In the genomic region with DNA sequence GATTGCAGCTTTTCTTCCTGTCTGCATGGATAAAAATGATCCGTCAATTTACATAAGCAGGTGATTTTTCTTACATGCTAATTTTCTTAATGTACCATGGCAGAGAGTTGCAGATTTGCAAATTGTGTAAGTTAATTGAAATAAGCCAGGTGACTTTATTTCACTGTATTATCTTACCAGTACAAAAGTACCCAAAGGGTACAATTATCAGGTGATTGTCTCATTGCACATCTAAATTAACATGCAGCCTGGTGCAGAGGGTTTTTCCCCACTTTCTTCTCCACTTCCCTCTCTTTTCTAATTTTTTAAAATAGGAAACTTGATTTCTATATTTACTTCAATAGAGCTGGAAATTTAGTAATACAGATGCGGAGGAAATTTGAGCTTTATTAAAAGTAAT, we compare ENCODE assay signal across 26 cellular contexts. TPM values are rescaled to one million over a fixed set of nuclear protein-coding genes. Genes with fewer than 3 reads are reported as not detected.
A peak's percentile ranks its signal among the peaks of the same experiment; 100 is the strongest.
DNase-seq lines count a peak whose midpoint lies in the region; ATAC-seq, FAIRE-seq and TF ChIP-seq lines count a peak whose summit lies in the region.
"Had no signal": no experiment of that assay in that cellular context is flagged by ENCODE, and none has a peak within 500 bp of the region (broad histone marks: within the 10 kb centered on the region; RNA-seq: fewer than 3 reads in every experiment).

No MANE protein-coding gene starts in this region.

- no peak overlapping the region for H2AFZ ChIP-seq in HepG2 (ENCODE audit: low read length)
- no peak overlapping the region for H2AFZ ChIP-seq in OCI-LY7 (ENCODE audit: low read length)
- H2AFZ ChIP-seq in hepatocyte = no peak overlapping the region
- H2AFZ ChIP-seq: parathyroid adenoma had no signal

- TF ChIP-seq EP300 in HepG2 (IDR thresholded peaks at IDR 0.05; ENCODE audit: low read depth in 2 of 2, low read length in 2 of 2) (no peak), HepG2 (CRISPR knock-in tag; IDR thresholded peaks at IDR 0.05; ENCODE audit: borderline replicate concordance) (no peak)

- no peak overlapping the region for H3K9ac ChIP-seq in HepG2 (ENCODE audit: insufficient read depth, low read depth, low read length)
- H3K9ac ChIP-seq: parathyroid adenoma had no signal

- in situ Hi-C loops in HepG2 (cut with HindIII; ENCODE audit: extremely low pct_ligation_motif_present, low pct_unique_long_range_greater_than_20kb) = no loop called here

- H3K27me3 ChIP-seq in HepG2 (ENCODE audit: control insufficient read depth in 1 of 2, insufficient read depth in 2 of 2, low read length in 2 of 2) (no peaks in the 10 kb centered on the region), right lobe of liver (no peaks in the 10 kb centered on the region), hepatocyte (no peaks in the 10 kb centered on the region), thyroid gland (no peaks in the 10 kb centered on the region)
- H3K27me3 ChIP-seq: gastroesophageal sphincter, transverse colon had no signal

- H3K36me3 Mint-ChIP-seq in activated CD8-positive, alpha-beta T cell treated with anti-CD3 and anti-CD28 coated beads for 36 hours (ENCODE audit: low read depth) = no peaks in the 10 kb centered on the region

- TF ChIP-seq CTCF in HepG2 (CRISPR knock-in tag; IDR thresholded peaks at IDR 0.05) (no peak), right lobe of liver (IDR thresholded peaks at IDR 0.05) (no peak), OCI-LY7 (conservative IDR thresholded peaks at IDR 0.05; ENCODE audit: low read length) (no peak), hepatocyte (IDR thresholded peaks at IDR 0.05; ENCODE audit: poor library complexity) (no peak), thyroid gland (IDR thresholded peaks at IDR 0.05) (no peak)
- no peak for TF ChIP-seq CTCF in activated CD8-positive, alpha-beta T cell treated with anti-CD3 and anti-CD28 coated beads for 36 hours (IDR thresholded peaks at IDR 0.05)

- TF ChIP-seq POLR2A in HepG2 (IDR thresholded peaks at IDR 0.05; ENCODE audit: insufficient read depth in 1 of 2, low read depth in 2 of 2, low read length in 2 of 2) = no peak
- no peak for TF ChIP-seq POLR2A in right lobe of liver (IDR thresholded peaks at IDR 0.05)
- TF ChIP-seq POLR2A in thyroid gland (IDR thresholded peaks at IDR 0.05) = no peak

- no peak overlapping the region; a peak in 1 of 6 replicates for H3K4me3 ChIP-seq in HepG2 (replicated peaks in 1 of 3; ENCODE audit: insufficient read depth in 1 of 3, low read depth in 2 of 3, low read length in 3 of 3)
- peak overlapping the region in 1 of 3 donors; percentile 4 for H3K4me3 ChIP-seq in right lobe of liver
- H3K4me3 ChIP-seq in OCI-LY7 (ENCODE audit: low read depth, low read length, poor library complexity, severe bottlenecking) = no peak overlapping the region
- no peak overlapping the region for H3K4me3 ChIP-seq in hepatocyte
- no peak overlapping the region for H3K4me3 ChIP-seq in thyroid gland (replicated peaks in 1 of 3)
- H3K4me3 ChIP-seq: A549, gastroesophageal sphincter, SK-N-MC, transverse colon had no signal

- no peak overlapping the region for H3K27ac ChIP-seq in HepG2 (ENCODE audit: extremely low read length, insufficient read depth, low read length)
- no peak overlapping the region for H3K27ac ChIP-seq in right lobe of liver
- H3K27ac ChIP-seq in OCI-LY7 (ENCODE audit: low read depth, low read length, poor library complexity, severe bottlenecking) = no peak overlapping the region
- no peak overlapping the region for H3K27ac ChIP-seq in hepatocyte
- peak overlapping the region in 2 of 3 donors; percentile 35 to 43 for H3K27ac ChIP-seq in thyroid gland
- H3K27ac ChIP-seq: A549, gastroesophageal sphincter, SK-N-MC, transverse colon had no signal

- H3K27ac Mint-ChIP-seq in activated CD8-positive, alpha-beta T cell treated with anti-CD3 and anti-CD28 coated beads for 36 hours = no peak overlapping the region

- POLR2A ChIA-PET in HepG2 (lab: Yijun Ruan, JAX) (interaction anchor here (1.3 to 5.4 kb wide), 2 partner anchors 11 to 13 kb away, joined by 4 to 35 read pairs; partner anchors contain the start of gene NLK), OCI-LY7 (lab: Charles Lee) (interaction anchor here (0.6 to 2.4 kb wide), 6 partner anchors 8 to 71 kb away, joined by 3 to 13 read pairs (median 4); partner anchors contain the start of gene NLK)
- POLR2A ChIA-PET in activated CD8-positive, alpha-beta T cell treated with anti-CD3 and anti-CD28 coated beads for 36 hours (lab: Charles Lee) = interaction anchor here (2.2 kb wide), 1 partner anchor 13 kb away, joined by 7 read pairs; no protein-coding TSS in a partner anchor

- DNase-seq in HepG2 (ENCODE audit: low spot score) = no peak
- no peak for DNase-seq in right lobe of liver
- no peak for DNase-seq in OCI-LY7 (ENCODE audit: low spot score)
- DNase-seq in hepatocyte (ENCODE audit: low spot score) = no peak
- no peak for DNase-seq in thyroid gland
- no peak for DNase-seq in activated CD8-positive, alpha-beta T cell treated with anti-CD3 and anti-CD28 coated beads for 36 hours
- no peak for DNase-seq in GM19238 (ENCODE audit: insufficient read length, low spot score)
- no peak for DNase-seq in NCI-H1694 treated with DMSO at 0.1 percent for 48 hours (lab: John Stamatoyannopoulos, UW)
- DNase-seq: activated CD4-positive, alpha-beta T cell treated with anti-CD3 and anti-CD28 coated beads, Interleukin-2, amount 50 U/mL, for 48 hours; activated CD4-positive, CD25-positive, alpha-beta regulatory T cell treated with anti-CD3 and anti-CD28 coated beads, Interleukin-2, amount 50 U/mL, for 72 hours; activated naive CD4-positive, alpha-beta T cell treated with Interleukin-2 at 50 U/mL for 16 hours; CD4-positive, alpha-beta memory T cell; EL; GOT3; left colon; NCI-H2107; NCI-H345; NCI-H82; small intestine; T-helper 1 cell; transverse colon had no signal

- H3K4me1 ChIP-seq in HepG2 (ENCODE audit: insufficient read depth, low read length) (peaks cover 60% of the 10 kb centered on the region), right lobe of liver (peaks cover 0 to 44% (median 13%) of the 10 kb centered on the region in 4 donors), OCI-LY7 (ENCODE audit: insufficient read depth, low read length, poor library complexity, severe bottlenecking) (peaks cover 26% of the 10 kb centered on the region), hepatocyte (ENCODE audit: insufficient read depth) (peaks cover 29% of the 10 kb centered on the region), thyroid gland (peaks cover 29 to 48% of the 10 kb centered on the region in 2 donors)

- H3K79me2 ChIP-seq in HepG2 (ENCODE audit: insufficient read depth, low read length) (peaks cover 31% of the 10 kb centered on the region), OCI-LY7 (ENCODE audit: insufficient read depth, low read depth, low read length) (peaks cover 74% of the 10 kb centered on the region; the same call in 1 of the 2 replicates), hepatocyte (peaks cover 91% of the 10 kb centered on the region)

- H3K4me3 Mint-ChIP-seq in activated CD8-positive, alpha-beta T cell treated with anti-CD3 and anti-CD28 coated beads for 36 hours = no peak overlapping the region

- FAIRE-seq in HepG2 (lab: Jason Lieb, UNC) = no peak
- FAIRE-seq: A549, GM18507, small intestine had no signal

- TF ChIP-seq RAD21 in HepG2 (CRISPR knock-in tag; IDR thresholded peaks at IDR 0.05) = no peak

- H4K20me1 ChIP-seq in HepG2 (ENCODE audit: insufficient read depth, low read length) (peaks cover 6% of the 10 kb centered on the region; the same call in 1 of the 2 replicates), OCI-LY7 (ENCODE audit: insufficient read depth, low read length) (no peaks in the 10 kb centered on the region), hepatocyte (ENCODE audit: insufficient read depth, poor library complexity, severe bottlenecking) (peaks cover 15% of the 10 kb centered on the region)

- H3K4me1 Mint-ChIP-seq in activated CD8-positive, alpha-beta T cell treated with anti-CD3 and anti-CD28 coated beads for 36 hours (ENCODE audit: low read depth) = peaks cover 51% of the 10 kb centered on the region

- H3K4me2 ChIP-seq in HepG2 (ENCODE audit: low read depth, low read length) (peak overlapping the region; percentile 55; the same call in 1 of the 2 replicates), OCI-LY7 (ENCODE audit: low read length) (peak overlapping the region; percentile 35), hepatocyte (peak overlapping the region; percentile 13)
- H3K4me2 ChIP-seq: A549 had no signal

- CTCF ChIA-PET in HepG2 (lab: Yijun Ruan, JAX; ENCODE audit: low intra/inter-chr PET ratio, low total read pairs) (no interaction called here), OCI-LY7 (lab: Charles Lee; ENCODE audit: unreplicated experiment) (interaction anchor here (0.6 kb wide), 1 partner anchor 12 kb away, joined by 3 read pairs; no protein-coding TSS in a partner anchor)
- CTCF ChIA-PET in activated CD8-positive, alpha-beta T cell treated with anti-CD3 and anti-CD28 coated beads for 36 hours (lab: Charles Lee) = interaction anchor here (1.2 kb wide), 1 partner anchor 12 kb away, joined by 3 read pairs; no protein-coding TSS in a partner anchor

- 84% methylated on average over 2 of the region's 2 CpGs for WGBS in HepG2 (ENCODE audit: low lambda C conversion rate)
- 43% methylated on average over 2 of the region's 2 CpGs for WGBS in right lobe of liver (ENCODE audit: insufficient coverage, low coverage, low lambda C conversion rate, missing lambda C conversion rate)
- 91% methylated on average over 2 of the region's 2 CpGs for WGBS in hepatocyte (ENCODE audit: low lambda C conversion rate, missing lambda C conversion rate)
- WGBS in thyroid gland, 2 donors = 90 to 91% methylated on average over 2 of the region's 2 CpGs

- no peaks in the 10 kb centered on the region for H3K36me3 ChIP-seq in HepG2 (replicated peaks in 1 of 2; ENCODE audit: control insufficient read depth in 1 of 2, insufficient read depth in 2 of 2, low read length in 2 of 2)
- no peaks in the 10 kb centered on the region for H3K36me3 ChIP-seq in right lobe of liver
- peaks cover 7% of the 10 kb centered on the region for H3K36me3 ChIP-seq in OCI-LY7 (ENCODE audit: insufficient read depth, low read length)
- no peaks in the 10 kb centered on the region for H3K36me3 ChIP-seq in hepatocyte (replicated peaks; ENCODE audit: insufficient read depth, low read depth)
- H3K36me3 ChIP-seq in thyroid gland = no peaks in the 10 kb centered on the region
- H3K36me3 ChIP-seq: gastroesophageal sphincter, transverse colon had no signal

- H3K9me3 ChIP-seq in HepG2 (ENCODE audit: low read length) (no peaks in the 10 kb centered on the region), right lobe of liver (no peaks in the 10 kb centered on the region), OCI-LY7 (ENCODE audit: low read length) (no peaks in the 10 kb centered on the region), hepatocyte (ENCODE audit: low read depth) (no peaks in the 10 kb centered on the region), thyroid gland (no peaks in the 10 kb centered on the region)
- H3K9me3 ChIP-seq: A549, gastroesophageal sphincter, transverse colon had no signal

- H3K27me3 Mint-ChIP-seq in activated CD8-positive, alpha-beta T cell treated with anti-CD3 and anti-CD28 coated beads for 36 hours = no peaks in the 10 kb centered on the region
- H3K27me3 Mint-ChIP-seq: CD4-positive, alpha-beta memory T cell had no signal

- no peaks in the 10 kb centered on the region for H3K9me3 Mint-ChIP-seq in activated CD8-positive, alpha-beta T cell treated with anti-CD3 and anti-CD28 coated beads for 36 hours
- H3K9me3 Mint-ChIP-seq: CD4-positive, alpha-beta memory T cell had no signal

- ATAC-seq in HepG2 (no peak), right lobe of liver (no peak)
- ATAC-seq in activated CD8-positive, alpha-beta T cell treated with anti-CD3 and anti-CD28 coated beads for 36 hours = no peak
- ATAC-seq: A549, gastroesophageal sphincter, left colon had no signal

- intact Hi-C loops in HepG2 (cut with micrococcal nuclease; ENCODE audit: unreplicated experiment) = loop anchor here (10.0 kb wide), 1 partner anchor 51 kb away; no protein-coding TSS in a partner anchor
- intact Hi-C loops in right lobe of liver (cut with DNase I) = no loop called here
- intact Hi-C loops in OCI-LY7 (cut with micrococcal nuclease; ENCODE audit: unreplicated experiment) = no loop called here
- intact Hi-C loops in thyroid gland (cut with DNase I) = no loop called here
- intact Hi-C loops in activated CD8-positive, alpha-beta T cell treated with anti-CD3 and anti-CD28 coated beads for 36 hours (cut with micrococcal nuclease) = no loop called here

- H3K9me2 ChIP-seq in OCI-LY7 (ENCODE audit: insufficient read depth, low read length) (no peaks in the 10 kb centered on the region), hepatocyte (replicated peaks; ENCODE audit: insufficient read depth) (no peaks in the 10 kb centered on the region)

- BruUV-seq in HepG2 (replicated peaks; lab: Mats Ljungman, UMichigan) (no TSS peak), OCI-LY7 (replicated peaks; lab: Mats Ljungman, UMichigan) (no TSS peak)

RNA-seq across cellular contexts. Expression of gene NLK, which starts 11.2 kb away (rescaled TPM):
- total RNA-seq in HepG2 (2016; rRNA removed; fragmentation: Illumina TruSeq; extraction: Trizol) = 13.2 and 13.4 TPM in 2 replicates
- 7.4 and 9.4 TPM in 2 replicates for total RNA-seq in HepG2 (2016; cell fraction: cytosol; rRNA removed; fragmentation: Illumina TruSeq; extraction: Trizol; ENCODE audit: low read depth)
- total RNA-seq in HepG2 (2016; cell fraction: insoluble cytoplasmic fraction; rRNA removed; fragmentation: Illumina TruSeq; extraction: Trizol) = 12.7 and 13.0 TPM in 2 replicates
- 11.4 and 13.2 TPM in 2 replicates for total RNA-seq in HepG2 (2016; cell fraction: membrane; rRNA removed; fragmentation: Illumina TruSeq; extraction: Trizol)
- 16.5 and 19.7 TPM in 2 replicates for total RNA-seq in HepG2 (2016; cell fraction: nucleus; rRNA removed; fragmentation: Illumina TruSeq; extraction: Trizol)
- 14.6 and 17.6 TPM in 2 replicates for polyA plus RNA-seq in HepG2 (2011; rRNA removed)
- polyA plus RNA-seq in HepG2 (2011; cell fraction: cytosol; rRNA removed) = 6.0 and 9.4 TPM in 2 replicates
- polyA plus RNA-seq in HepG2 (2011; cell fraction: nucleus; rRNA removed) = 10.5 and 11.7 TPM in 2 replicates
- 6.7 and 7.4 TPM in 2 replicates for polyA plus RNA-seq in HepG2 (2012)
- 2.0 and 2.2 TPM in 2 replicates for polyA plus RNA-seq in HepG2 (2016; cell fraction: cytosol; fragmentation: Illumina TruSeq; extraction: Trizol; ENCODE audit: low read depth)
- 11.4 and 12.2 TPM in 2 replicates for polyA plus RNA-seq in HepG2 (2016; cell fraction: insoluble cytoplasmic fraction; fragmentation: Illumina TruSeq; extraction: Trizol; ENCODE audit: low read depth)
- polyA plus RNA-seq in HepG2 (2016; cell fraction: membrane; fragmentation: Illumina TruSeq; extraction: Trizol; ENCODE audit: low read depth) = 7.8 and 9.4 TPM in 2 replicates
- polyA plus RNA-seq in HepG2 (2016; cell fraction: nucleus; fragmentation: Illumina TruSeq; extraction: Trizol; ENCODE audit: insufficient read depth, low read depth) = 14.4 and 16.1 TPM in 2 replicates
- polyA minus RNA-seq in HepG2 (2011; rRNA and poly(A)+ RNA removed; ENCODE audit: low replicate concordance) = 44.7 and 70.6 TPM in 2 replicates
- polyA minus RNA-seq in HepG2 (2011; cell fraction: cytosol; rRNA and poly(A)+ RNA removed) = 9.5 and 12.5 TPM in 2 replicates
- polyA minus RNA-seq in HepG2 (2011; cell fraction: nucleus; rRNA and poly(A)+ RNA removed) = 49.2 and 50.1 TPM in 2 replicates
- 10 to 100 TPM in 3 of 6 experiments, 1 to 10 TPM in 3; 8.8 to 10.6 (median 9.9) TPM for total RNA-seq in right lobe of liver
- 18.1 and 23.3 TPM in 2 replicates for total RNA-seq in OCI-LY7 (2014; rRNA removed; shearing (Covaris generic))
- total RNA-seq in OCI-LY7 (2022) = 27.8 and 31.1 TPM in 2 replicates
- 24.9 and 29.1 TPM in 2 replicates for total RNA-seq in hepatocyte
- 5.2 and 7.1 TPM in 2 replicates for polyA plus RNA-seq in hepatocyte
- total RNA-seq in thyroid gland = 10 to 100 TPM; 37.7 to 54.2 (median 46.0) TPM
- total RNA-seq in activated CD8-positive, alpha-beta T cell treated with anti-CD3 and anti-CD28 coated beads for 36 hours = 1 to 10 TPM; 7.3 to 7.8 TPM

Comparison
In these comparisons a context has a peak if more than half of its experiments do, and no peak if none do; other contexts are left out.
1. H3K27ac ChIP-seq: peak in thyroid gland (2 of 3); none in HepG2 (single experiment), right lobe of liver (0 of 3), OCI-LY7 (single experiment) and hepatocyte (single experiment).
2. Peak in every context shown above with its lines, with median percentiles within 50 percentile points of each other: H3K4me2 ChIP-seq.